Comparison of ENCODE assay signal across 28 cellular contexts in the genomic region with DNA sequence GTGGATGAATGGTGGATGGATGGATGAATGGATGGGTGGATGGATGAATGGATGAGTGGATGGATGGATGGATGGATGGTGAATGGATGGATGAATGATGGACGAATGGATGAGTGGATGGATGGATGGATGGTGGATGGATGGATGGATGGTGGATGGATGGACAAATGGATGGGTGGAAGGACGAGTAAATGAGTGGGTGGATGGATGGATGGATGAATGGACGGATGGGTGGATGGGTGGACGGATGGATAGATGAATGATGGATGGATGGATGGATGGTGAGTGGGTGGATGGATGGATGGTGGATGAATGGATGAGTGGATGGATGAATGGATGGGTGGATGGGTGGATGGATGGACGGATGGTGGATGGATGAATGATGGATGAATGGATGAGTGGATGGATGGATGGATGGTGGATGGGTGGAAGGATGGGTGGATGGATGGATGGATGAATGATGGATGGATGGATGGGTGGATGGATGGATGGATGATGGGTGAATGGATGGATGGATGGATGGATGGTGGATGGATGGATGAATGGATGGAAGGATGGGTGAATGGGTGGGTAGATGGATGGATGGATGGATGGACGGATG.
"Had no signal": no experiment of that assay in that cellular context is flagged by ENCODE, and none has a peak within 500 bp of the region (broad histone marks: within the 10 kb centered on the region; RNA-seq: fewer than 3 reads in every experiment).

No MANE protein-coding gene starts in this region.

- H3K4me3 ChIP-seq: adrenal gland, left lung, lower lobe of right lung, ovary, sigmoid colon, suprapubic skin, tibial artery, upper lobe of right lung had no signal

- ATAC-seq: activated CD4-positive, alpha-beta T cell treated with anti-CD3 and anti-CD28 coated beads for 36 hours; activated T-cell treated with anti-CD3 and anti-CD28 coated beads, Interleukin-2, amount 50 U/mL, for 72 hours; left lung; lower lobe of right lung; stimulated activated effector memory CD8-positive, alpha-beta T cell treated with anti-CD3 and anti-CD28 coated beads, Interleukin-12 subunit alpha, Interleukin-12 subunit beta, amount 100 ng/mL, for 72 hours; upper lobe of right lung had no signal

- H3K36me3 ChIP-seq: adrenal gland, ovary had no signal

- H3K9me3 ChIP-seq: adrenal gland, left lung, lower lobe of right lung, ovary, sigmoid colon, suprapubic skin, tibial artery, upper lobe of right lung had no signal

- H3K27ac Mint-ChIP-seq: activated CD4-positive, alpha-beta T cell treated with anti-CD3 and anti-CD28 coated beads for 36 hours; activated naive CD8-positive, alpha-beta T cell; activated T-cell treated with anti-CD3 and anti-CD28 coated beads, Interleukin-2, amount 50 U/mL, for 72 hours; progenitor cell of endocrine pancreas; stimulated activated effector memory CD8-positive, alpha-beta T cell treated with anti-CD3 and anti-CD28 coated beads, Interleukin-12 subunit alpha, Interleukin-12 subunit beta, amount 100 ng/mL, for 72 hours; T-helper 2 cell treated with Interferon-gamma antibody and Interleukin-4, amounts not matched to agents 5 μg/mL and 100 μg/mL, for 36 hours had no signal

- H3K9me3 Mint-ChIP-seq: T-helper 2 cell treated with Interferon-gamma antibody and Interleukin-4, amounts not matched to agents 5 μg/mL and 100 μg/mL, for 36 hours had no signal

- H3K27me3 ChIP-seq: adrenal gland, left lung, ovary, suprapubic skin, tibial artery, upper lobe of right lung had no signal

- H3K4me1 Mint-ChIP-seq: activated CD4-positive, alpha-beta T cell treated with anti-CD3 and anti-CD28 coated beads for 36 hours had no signal

- DNase-seq: activated CD4-positive, alpha-beta T cell treated with anti-CD3 and anti-CD28 coated beads for 36 hours; activated CD4-positive, alpha-beta T cell treated with anti-CD3 and anti-CD28 coated beads, Interleukin-2, amount 50 U/mL, for 4 hours; activated CD4-positive, CD25-positive, alpha-beta regulatory T cell; activated naive CD4-positive, alpha-beta T cell; activated T-cell treated with anti-CD3 and anti-CD28 coated beads for 4 hours; activated T-cell treated with anti-CD3 and anti-CD28 coated beads, Interleukin-2, amount 50 U/mL, for 72 hours; adrenal gland; aorta; dermis blood vessel endothelial cell; effector CD4-positive, alpha-beta T cell; lower lobe of right lung; ovary; sigmoid colon; stimulated activated CD4-positive, alpha-beta T cell treated with anti-CD3 and anti-CD28 coated beads, Interleukin-4, amount 100 ng/mL, for 24 hours; T-helper 1 cell; tibial artery; upper lobe of right lung had no signal

- H3K36me3 Mint-ChIP-seq: stimulated activated effector memory CD8-positive, alpha-beta T cell treated with anti-CD3 and anti-CD28 coated beads, Interleukin-12 subunit alpha, Interleukin-12 subunit beta, amount 100 ng/mL, for 72 hours had no signal

- H3K27me3 Mint-ChIP-seq: activated CD4-positive, alpha-beta T cell treated with anti-CD3 and anti-CD28 coated beads for 36 hours; activated naive CD8-positive, alpha-beta T cell; central memory CD8-positive, alpha-beta T cell; progenitor cell of endocrine pancreas had no signal

- H3K27ac ChIP-seq: left lung, lower lobe of right lung, ovary, sigmoid colon, suprapubic skin, tibial artery had no signal

- FAIRE-seq: colon, frontal cortex, islet of Langerhans, small intestine had no signal

- H3K4me3 Mint-ChIP-seq: activated CD4-positive, alpha-beta T cell treated with anti-CD3 and anti-CD28 coated beads for 36 hours; activated naive CD8-positive, alpha-beta T cell; activated T-cell treated with anti-CD3 and anti-CD28 coated beads, Interleukin-2, amount 50 U/mL, for 72 hours; central memory CD8-positive, alpha-beta T cell; stimulated activated effector memory CD8-positive, alpha-beta T cell treated with anti-CD3 and anti-CD28 coated beads, Interleukin-12 subunit alpha, Interleukin-12 subunit beta, amount 100 ng/mL, for 72 hours; T-helper 2 cell treated with Interferon-gamma antibody and Interleukin-4, amounts not matched to agents 5 μg/mL and 100 μg/mL, for 36 hours had no signal
